8 cellular contexts compared by ENCODE assay signal in the genomic region with DNA sequence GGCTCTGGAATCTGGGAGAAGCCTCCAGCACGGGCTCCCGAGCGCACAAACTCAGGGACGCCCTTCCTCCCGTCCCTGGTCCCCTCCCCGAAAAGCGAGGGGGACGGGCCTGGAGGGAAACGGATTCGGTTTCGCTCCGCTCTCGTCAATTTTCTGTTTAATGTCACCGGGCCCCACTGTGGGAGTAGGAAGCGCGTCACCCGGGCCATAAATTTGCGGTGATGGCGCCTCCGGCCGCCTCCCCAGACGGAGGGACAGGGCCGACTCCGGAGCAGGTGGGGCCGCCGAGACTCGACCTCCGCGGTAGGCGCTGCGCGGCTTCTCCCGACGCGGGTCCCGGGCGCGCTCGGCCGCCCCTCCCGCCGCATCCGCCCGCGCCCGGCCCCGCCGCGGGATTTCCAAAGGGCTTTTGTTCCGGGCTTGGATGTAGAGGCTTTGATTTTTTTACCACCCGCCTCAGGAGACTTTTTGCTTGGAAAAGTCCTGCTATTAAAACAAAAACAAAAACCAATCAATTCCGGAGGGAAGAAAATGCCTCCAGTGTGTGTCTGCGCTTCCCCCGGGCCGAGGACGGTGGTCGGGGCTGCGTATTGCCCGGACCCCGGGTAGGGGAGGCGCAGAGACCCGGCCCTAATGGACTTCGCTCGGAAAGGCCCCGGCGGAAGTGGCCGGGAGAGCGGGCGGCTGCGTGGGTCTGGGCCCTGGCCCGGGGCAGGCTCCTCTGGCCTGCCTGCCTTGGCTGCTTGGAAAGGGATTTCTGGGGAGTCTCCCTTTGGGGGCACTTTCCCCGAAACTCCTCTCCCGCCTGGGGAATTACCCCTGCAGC. TPM values are rescaled to one million over a fixed set of nuclear protein-coding genes. Genes with fewer than 3 reads are reported as not detected.
DNase-seq lines count a peak whose midpoint lies in the region; ATAC-seq and TF ChIP-seq lines count a peak whose summit lies in the region.

No MANE protein-coding gene starts in this region.

- H3K27me3 ChIP-seq in body of pancreas, result no peaks in the 10 kb centered on the region

- intact Hi-C loops in body of pancreas (cut with DNase I), result no loop called here

- H3K27ac ChIP-seq in body of pancreas, result peak overlapping the region; percentile 88 to 96 (median 94)
- peak overlapping the region; percentile 74 to 97 (median 93) for H3K27ac ChIP-seq in skin epidermis

- H3K9me3 ChIP-seq in body of pancreas, result no peaks in the 10 kb centered on the region

- TF ChIP-seq CTCF in GM10266 (IDR thresholded peaks at IDR 0.05; ENCODE audit: control insufficient read depth, insufficient read depth, low read depth, missing control alignments) (no peak), body of pancreas (IDR thresholded peaks at IDR 0.05) (no peak)

- peak; percentile 54 to 70 (median 69) for TF ChIP-seq POLR2A in body of pancreas (IDR thresholded peaks at IDR 0.05)

- DNase-seq in GM10266 (ENCODE audit: extremely low spot score) (peak; percentile 93), NOMO-1 treated with dmso at 0.1 percent for 144 hours (lab: John Stamatoyannopoulos, UW; ENCODE audit: unreplicated experiment) (peak; percentile 52), body of pancreas (peak; percentile 57 to 64 (median 62)), iPS-NIHi11 (ENCODE audit: low spot score) (peak; percentile 69)

- 11 to 43% methylated on average over 21 to 73 of the region's 73 CpGs for WGBS in body of pancreas, 2 donors

- peak overlapping the region; percentile 31 to 42 for H3K4me3 ChIP-seq in body of pancreas
- H3K4me3 ChIP-seq in skin epidermis, result peak overlapping the region; percentile 56 to 81 (median 62)

- H3K36me3 ChIP-seq in body of pancreas (replicated peaks in 1 of 2; ENCODE audit: insufficient read depth in 1 of 2, low read depth in 2 of 2), result no peaks in the 10 kb centered on the region

- peaks cover 44% of the 10 kb centered on the region for H3K4me1 ChIP-seq in body of pancreas

- ATAC-seq in body of pancreas (peak; percentile 67), GM18907 (IDR thresholded peaks at IDR 0.05; ENCODE audit: unreplicated experiment) (no peak), HG03139 (IDR thresholded peaks at IDR 0.05; ENCODE audit: unreplicated experiment) (no peak), HG02588 (IDR thresholded peaks at IDR 0.05; ENCODE audit: unreplicated experiment) (no peak)

RNA-seq across cellular contexts. Expression of gene BAHCC1, which starts 7.8 kb away (rescaled TPM):
- total RNA-seq in body of pancreas, result 10 to 100 TPM in 1 of 2 donors, 1 to 10 TPM in 1; 5.7 to 14.8 TPM
